In the genomic region with DNA sequence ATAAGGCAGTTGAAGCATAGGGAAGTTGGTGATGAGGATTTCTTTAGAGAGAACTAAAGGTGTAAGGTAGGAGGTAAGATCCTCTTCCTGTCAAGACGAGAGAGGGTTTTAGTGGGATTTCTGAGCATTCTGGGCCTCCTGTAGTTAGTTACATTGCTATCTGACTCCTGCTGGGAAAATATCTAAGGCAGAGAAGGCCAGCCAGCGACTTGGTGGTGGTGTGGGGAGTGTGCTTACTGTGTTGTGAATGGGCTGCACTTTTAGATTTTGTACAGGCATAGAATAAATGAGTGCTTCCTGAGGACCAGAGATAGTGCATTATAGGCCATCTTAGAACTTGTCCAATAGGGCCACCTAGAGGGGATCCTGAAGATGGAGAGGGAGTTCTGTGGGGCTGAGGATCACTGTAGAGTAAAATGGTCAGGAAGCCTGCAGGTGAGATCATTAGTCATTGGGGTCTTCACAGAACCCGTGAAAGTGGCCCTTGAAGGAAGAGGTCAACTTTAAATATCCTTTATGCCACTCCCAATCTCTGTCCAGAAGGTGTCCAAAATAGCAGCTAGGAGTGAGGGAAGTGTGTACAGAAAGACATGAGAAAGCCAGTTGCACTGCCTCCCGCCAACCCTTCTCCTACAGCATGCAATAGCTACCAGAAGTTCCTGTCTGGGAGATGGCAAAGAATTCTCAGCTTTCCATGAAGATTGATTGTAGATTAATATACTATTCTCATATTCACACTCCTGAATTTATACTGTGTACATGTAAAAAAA, we compare ENCODE assay signal across 8 cellular contexts.
DNase-seq lines count a peak whose midpoint lies in the region; ATAC-seq, FAIRE-seq and TF ChIP-seq lines count a peak whose summit lies in the region.

No MANE protein-coding gene starts in this region.

- H3K27me3 ChIP-seq in keratinocyte (ENCODE audit: control insufficient read depth, extremely low read depth, insufficient read depth, low read length), result no peaks in the 10 kb centered on the region
- no peaks in the 10 kb centered on the region for H3K27me3 ChIP-seq in ascending aorta

- intact Hi-C loops in ascending aorta (cut with DNase I) (no loop called here), cardiac septum (cut with DNase I) (no loop called here)

- H3K79me2 ChIP-seq in keratinocyte (ENCODE audit: control insufficient read depth, insufficient read depth, low read length), result no peaks in the 10 kb centered on the region

- no peak overlapping the region for H3K9ac ChIP-seq in keratinocyte (ENCODE audit: control insufficient read depth, extremely low read depth, insufficient read depth, low read length)

- peak; percentile 75 for DNase-seq in ELR (ENCODE audit: low read depth)
- DNase-seq in HS-5 (ENCODE audit: low read depth), result peak; percentile 10
- no peak for DNase-seq in keratinocyte (ENCODE audit: low read depth, low spot score)
- no peak for DNase-seq in ascending aorta (ENCODE audit: low spot score in 2 of 2)
- DNase-seq in cardiac septum (ENCODE audit: low spot score), result no peak

- H3K4me1 ChIP-seq in keratinocyte (ENCODE audit: control insufficient read depth, extremely low read depth, insufficient read depth, low read length), result no peaks in the 10 kb centered on the region
- H3K4me1 ChIP-seq in ascending aorta, result no peaks in the 10 kb centered on the region

- no peaks in the 10 kb centered on the region for H3K9me1 ChIP-seq in keratinocyte (ENCODE audit: control insufficient read depth, extremely low read depth, insufficient read depth, low read length)

- FAIRE-seq in keratinocyte (lab: Jason Lieb, UNC), result no peak

- dilution Hi-C loops in keratinocyte (cut with MboI; ENCODE audit: extremely low pct_ligation_motif_present, low sequenced_read_pairs), result no loop called here

- no peaks in the 10 kb centered on the region for H4K20me1 ChIP-seq in keratinocyte (ENCODE audit: control insufficient read depth, extremely low read depth, insufficient read depth, low read length)

- H3K9me3 ChIP-seq in keratinocyte (ENCODE audit: control insufficient read depth, low read depth, low read length), result no peaks in the 10 kb centered on the region
- H3K9me3 ChIP-seq in ascending aorta, result no peaks in the 10 kb centered on the region

- H3K4me3 ChIP-seq in keratinocyte (ENCODE audit: control insufficient read depth in 2 of 3, extremely low read depth in 1 of 3, insufficient read depth in 2 of 3, low read depth in 1 of 3, low read length in 3 of 3) (no peak overlapping the region), ascending aorta (no peak overlapping the region)

- H3K4me2 ChIP-seq in keratinocyte (ENCODE audit: control insufficient read depth, extremely low read depth, insufficient read depth, low read depth, low read length), result no peak overlapping the region

- no peak overlapping the region for H2AFZ ChIP-seq in keratinocyte (ENCODE audit: control insufficient read depth, low read length)

- peak; percentile 29 to 54 (median 50) for TF ChIP-seq CTCF in keratinocyte (optimal IDR thresholded peaks at IDR 0.05 in 1 of 3, IDR thresholded peaks at IDR 0.05 in 1 of 3, conservative IDR thresholded peaks at IDR 0.05 in 1 of 3; ENCODE audit: extremely low read depth in 1 of 3, insufficient read depth in 2 of 3, low read length in 3 of 3)
- TF ChIP-seq CTCF in ascending aorta (IDR thresholded peaks at IDR 0.05), result peak in 1 of 3 experiments; percentile 17

- no peak overlapping the region for H3K27ac ChIP-seq in keratinocyte (ENCODE audit: control insufficient read depth, insufficient read depth, low read length)
- H3K27ac ChIP-seq in ascending aorta, result no peak overlapping the region

- peak; percentile 97 for ATAC-seq in SK-N-SH treated with all-trans-retinoic acid at 6 μM for 48 hours
- ATAC-seq in GM18861 (IDR thresholded peaks at IDR 0.05; ENCODE audit: unreplicated experiment), result no peak
- no peak for ATAC-seq in GM18519 (IDR thresholded peaks at IDR 0.05; ENCODE audit: low FRiP score, unreplicated experiment)

- H3K36me3 ChIP-seq in keratinocyte (ENCODE audit: control insufficient read depth in 2 of 2, extremely low read depth in 1 of 2, insufficient read depth in 2 of 2, low read length in 2 of 2), result no peaks in the 10 kb centered on the region
- no peaks in the 10 kb centered on the region for H3K36me3 ChIP-seq in ascending aorta

TF ChIP-seq in SK-N-SH treated with all-trans-retinoic acid at 6 μM for 48 hours, 23 proteins besides CTCF, POLR2A, EP300 and RAD21:
- TF ChIP-seq TOX (CRISPR knock-in tag; IDR thresholded peaks at IDR 0.05; ENCODE audit: borderline replicate concordance), result no peak
- TF ChIP-seq, protein P1, sequence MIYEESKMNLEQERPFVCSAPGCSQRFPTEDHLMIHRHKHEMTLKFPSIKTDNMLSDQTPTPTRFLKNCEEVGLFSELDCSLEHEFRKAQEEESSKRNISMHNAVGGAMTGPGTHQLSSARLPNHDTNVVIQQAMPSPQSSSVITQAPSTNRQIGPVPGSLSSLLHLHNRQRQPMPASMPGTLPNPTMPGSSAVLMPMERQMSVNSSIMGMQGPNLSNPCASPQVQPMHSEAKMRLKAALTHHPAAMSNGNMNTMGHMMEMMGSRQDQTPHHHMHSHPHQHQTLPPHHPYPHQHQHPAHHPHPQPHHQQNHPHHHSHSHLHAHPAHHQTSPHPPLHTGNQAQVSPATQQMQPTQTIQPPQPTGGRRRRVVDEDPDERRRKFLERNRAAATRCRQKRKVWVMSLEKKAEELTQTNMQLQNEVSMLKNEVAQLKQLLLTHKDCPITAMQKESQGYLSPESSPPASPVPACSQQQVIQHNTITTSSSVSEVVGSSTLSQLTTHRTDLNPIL (CRISPR knock-in tag; IDR thresholded peaks at IDR 0.05; ENCODE audit: low read depth), result no peak

Comparison
In these comparisons a context has a peak if more than half of its experiments do, and no peak if none do; other contexts are left out.
1. DNase-seq: peak in ELR (single experiment) and HS-5 (single experiment); none in keratinocyte (single experiment), ascending aorta (0 of 2) and cardiac septum (single experiment).